In genomic region chr20:55605594-55605993, GRCh38 we compare ENCODE assay signal across 33 cellular contexts.
"Had no signal": no experiment of that assay in that cellular context is flagged by ENCODE, and none has a peak within 500 bp of the region (broad histone marks: within the 10 kb centered on the region; RNA-seq: fewer than 3 reads in every experiment).

No MANE protein-coding gene starts in this region.

- DNase-seq: activated effector memory CD4-positive, alpha-beta T cell treated with anti-CD3 and anti-CD28 coated beads, Interleukin-2, amount 50 U/mL, for 16 hours; activated effector memory CD4-positive, alpha-beta T cell treated with Interleukin-2 at 50 U/mL for 16 hours; activated gamma-delta T cell; activated gamma-delta T cell treated with Interleukin-2 at 50 U/mL for 16 hours; activated naive CD4-positive, alpha-beta T cell; activated naive CD4-positive, alpha-beta T cell treated with anti-CD3 and anti-CD28 coated beads for 36 hours; activated naive CD4-positive, alpha-beta T cell treated with anti-CD3 and anti-CD28 coated beads, Interleukin-2, amount 10 ng/mL, durations not matched to agents 7 days and 5 days; activated naive CD4-positive, alpha-beta T cell treated with anti-CD3 and anti-CD28 coated beads, Interleukin-2, amount 50 U/mL, for 16 hours; activated naive CD4-positive, alpha-beta T cell treated with Interleukin-2 at 50 U/mL for 16 hours; activated naive CD8-positive, alpha-beta T cell treated with anti-CD3 and anti-CD28 coated beads for 36 hours; activated naive CD8-positive, alpha-beta T cell treated with anti-CD3 and anti-CD28 coated beads, Interleukin-2, amount 10 ng/mL, durations not matched to agents 7 days and 5 days; activated naive CD8-positive, alpha-beta T cell treated with anti-CD3 and anti-CD28 coated beads, Interleukin-2, amount 50 U/mL, for 24 hours; activated T-cell treated with anti-CD3 and anti-CD28 coated beads, Interleukin-2, amount 50 U/mL, for 4 hours; activated T-cell treated with anti-CD3 and anti-CD28 coated beads, Interleukin-2, amount 50 U/mL, for 48 hours; activated T-cell treated with anti-CD3 and anti-CD28 coated beads, Interleukin-2, amount 50 U/mL, for 72 hours; adrenal gland; amniotic stem cell; amygdala; anterior cingulate cortex; aorta; body of pancreas; brain microvascular endothelial cell; caudate nucleus; central memory CD4-positive, alpha-beta T cell; cerebellar nuclear complex had no signal

- H3K4me3 ChIP-seq: adrenal gland, ascending aorta, body of pancreas, breast epithelium, cardiac muscle cell had no signal

- FAIRE-seq: astrocyte, bronchial epithelial cell, colon had no signal

- H3K27me3 ChIP-seq: adrenal gland, ascending aorta, body of pancreas, brain microvascular endothelial cell, breast epithelium, cardiac muscle cell had no signal

- H3K36me3 ChIP-seq: adrenal gland, ascending aorta, brain microvascular endothelial cell, breast epithelium, cardiac muscle cell had no signal

- ATAC-seq: activated naive CD4-positive, alpha-beta T cell treated with anti-CD3 and anti-CD28 coated beads, Interleukin-2, amount 50 U/mL, for 72 hours; activated naive CD8-positive, alpha-beta T cell treated with anti-CD3 and anti-CD28 coated beads, Interleukin-2, amount 50 U/mL, for 24 hours; activated T-cell treated with anti-CD3 and anti-CD28 coated beads, Interleukin-2, amount 50 U/mL, for 4 hours; activated T-cell treated with anti-CD3 and anti-CD28 coated beads, Interleukin-2, amount 50 U/mL, for 72 hours; activated T-helper 17 cell treated with anti-CD3 and anti-CD28 coated beads, Interleukin-2, amount 50 U/mL, for 72 hours; body of pancreas had no signal

- H3K4me1 ChIP-seq: adrenal gland, ascending aorta, body of pancreas, breast epithelium had no signal

- H3K9me3 ChIP-seq: adrenal gland, ascending aorta, body of pancreas, breast epithelium had no signal

- H3K27ac ChIP-seq: adrenal gland, ascending aorta, body of pancreas, brain microvascular endothelial cell, breast epithelium, cardiac muscle cell had no signal
